In genomic region chr13:44873486-44873885, GRCh38 we compare ENCODE assay signal across 13 cellular contexts.
"Had no signal": no experiment of that assay in that cellular context is flagged by ENCODE, and none has a peak within 500 bp of the region (broad histone marks: within the 10 kb centered on the region; RNA-seq: fewer than 3 reads in every experiment).

No MANE protein-coding gene starts in this region.

- DNase-seq: activated CD4-positive, alpha-beta T cell treated with anti-CD3 and anti-CD28 coated beads, Interleukin-2, amount 50 U/mL, for 1 hour; activated naive CD4-positive, alpha-beta T cell; central memory CD4-positive, alpha-beta T cell; hippocampal formation; lower lobe of right lung; spleen; stimulated activated CD4-positive, alpha-beta T cell treated with anti-CD3 and anti-CD28 coated beads, Interleukin-1b, Interleukin-23, amount 100 ng/mL, for 48 hours; SW 1271 had no signal

- H3K27ac ChIP-seq: coronary artery, lower lobe of right lung, spleen had no signal

- H3K27ac Mint-ChIP-seq: activated T-helper 1 cell treated with anti-CD3 and anti-CD28 coated beads, Interleukin-12 subunit alpha, Interleukin-12 subunit beta, Interleukin-2, Interleukin-4 antibody, amounts not matched to agents 30 ng/mL and 10 ng/mL and 1 ng/mL, durations not matched to agents 14 hours and 24 hours and 36 hours had no signal

- H3K4me3 ChIP-seq: coronary artery, lower lobe of right lung, spleen had no signal

- H3K4me3 Mint-ChIP-seq: activated T-helper 1 cell treated with anti-CD3 and anti-CD28 coated beads, Interleukin-12 subunit alpha, Interleukin-12 subunit beta, Interleukin-2, Interleukin-4 antibody, amounts not matched to agents 30 ng/mL and 10 ng/mL and 1 ng/mL, durations not matched to agents 14 hours and 24 hours and 36 hours had no signal

- H3K4me1 ChIP-seq: lower lobe of right lung, spleen had no signal

- H3K36me3 ChIP-seq: lower lobe of right lung, spleen had no signal

- ATAC-seq: activated CD4-positive, CD25-positive, alpha-beta regulatory T cell treated with anti-CD3 and anti-CD28 coated beads, Interleukin-2, amount 50 U/mL, for 24 hours; esophagus mucosa; sciatic nerve had no signal
